Comparison of ENCODE assay signal across 1 cellular context in the genomic region with DNA sequence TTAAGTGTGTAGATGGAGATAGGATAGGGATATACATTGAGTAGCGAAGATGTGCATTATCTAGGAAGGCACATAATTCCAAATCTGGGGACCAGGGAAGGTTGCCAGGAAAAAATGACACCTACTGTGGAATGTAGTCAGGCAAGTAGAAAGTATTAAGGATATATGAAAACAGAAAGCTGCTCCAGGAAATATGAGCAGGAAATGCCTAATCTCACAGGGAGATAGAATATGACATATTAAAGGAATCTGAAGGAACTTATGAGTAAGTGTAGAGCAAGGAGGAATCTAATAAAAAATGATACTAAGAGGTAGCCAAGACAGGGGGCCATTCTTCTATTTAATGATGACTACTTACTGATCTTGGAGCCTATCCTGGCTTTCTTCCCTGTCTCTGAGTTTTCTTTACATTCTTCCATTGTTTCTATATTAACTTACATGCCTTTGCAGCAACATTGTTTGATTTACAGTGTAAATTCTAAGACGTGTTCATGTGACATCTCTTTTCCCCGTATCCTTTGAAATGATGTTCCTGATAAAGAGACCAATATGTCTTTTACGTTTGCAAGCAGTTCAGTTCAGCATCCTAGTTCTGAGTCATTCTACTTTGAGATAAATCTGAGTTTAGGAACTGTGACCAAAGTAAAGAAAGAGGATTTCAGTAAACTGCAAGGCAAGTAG.
TF ChIP-seq lines count a peak whose summit lies in the region.

No MANE protein-coding gene starts in this region.

TF ChIP-seq in SK-N-SH, 30 proteins besides CTCF, POLR2A, EP300 and RAD21:
- TF ChIP-seq TCF12 (IDR thresholded peaks at IDR 0.05), result peak; percentile 73
- TF ChIP-seq RCOR1 (IDR thresholded peaks at IDR 0.05; ENCODE audit: low read length), result no peak
- TF ChIP-seq CHD2 (IDR thresholded peaks at IDR 0.05; ENCODE audit: low read length, partially characterized antibody), result no peak
- TF ChIP-seq, protein P1, sequence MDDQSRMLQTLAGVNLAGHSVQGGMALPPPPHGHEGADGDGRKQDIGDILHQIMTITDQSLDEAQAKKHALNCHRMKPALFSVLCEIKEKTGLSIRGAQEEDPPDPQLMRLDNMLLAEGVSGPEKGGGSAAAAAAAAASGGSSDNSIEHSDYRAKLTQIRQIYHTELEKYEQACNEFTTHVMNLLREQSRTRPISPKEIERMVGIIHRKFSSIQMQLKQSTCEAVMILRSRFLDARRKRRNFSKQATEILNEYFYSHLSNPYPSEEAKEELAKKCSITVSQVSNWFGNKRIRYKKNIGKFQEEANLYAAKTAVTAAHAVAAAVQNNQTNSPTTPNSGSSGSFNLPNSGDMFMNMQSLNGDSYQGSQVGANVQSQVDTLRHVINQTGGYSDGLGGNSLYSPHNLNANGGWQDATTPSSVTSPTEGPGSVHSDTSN (IDR thresholded peaks at IDR 0.05), result peak; percentile 83
- peak; percentile 47; the same call in 1 of the 2 replicates for TF ChIP-seq TEAD4 (IDR thresholded peaks at IDR 0.05; ENCODE audit: borderline replicate concordance, insufficient read depth)
- TF ChIP-seq EZH2phosphoT487 (IDR thresholded peaks at IDR 0.05; ENCODE audit: borderline replicate concordance, low read depth), result no peak
- peak; percentile 53; the same call in 1 of the 2 replicates for TF ChIP-seq FOXM1 (IDR thresholded peaks at IDR 0.05; ENCODE audit: low read depth)
- TF ChIP-seq RXRA (IDR thresholded peaks at IDR 0.05; ENCODE audit: borderline replicate concordance, low read depth), result peak; percentile 44; the same call in 1 of the 2 replicates
- TF ChIP-seq FOSL2 (IDR thresholded peaks at IDR 0.05; ENCODE audit: borderline replicate concordance, low read depth), result peak; percentile 60; the same call in 1 of the 2 replicates
- TF ChIP-seq POLR2AphosphoS5 (IDR thresholded peaks at IDR 0.05; ENCODE audit: low read depth, low read length), result no peak
- TF ChIP-seq, protein P2, sequence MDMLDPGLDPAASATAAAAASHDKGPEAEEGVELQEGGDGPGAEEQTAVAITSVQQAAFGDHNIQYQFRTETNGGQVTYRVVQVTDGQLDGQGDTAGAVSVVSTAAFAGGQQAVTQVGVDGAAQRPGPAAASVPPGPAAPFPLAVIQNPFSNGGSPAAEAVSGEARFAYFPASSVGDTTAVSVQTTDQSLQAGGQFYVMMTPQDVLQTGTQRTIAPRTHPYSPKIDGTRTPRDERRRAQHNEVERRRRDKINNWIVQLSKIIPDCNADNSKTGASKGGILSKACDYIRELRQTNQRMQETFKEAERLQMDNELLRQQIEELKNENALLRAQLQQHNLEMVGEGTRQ (IDR thresholded peaks at IDR 0.05; ENCODE audit: borderline replicate concordance, low read depth, low read length), result no peak
- TF ChIP-seq, protein P3, sequence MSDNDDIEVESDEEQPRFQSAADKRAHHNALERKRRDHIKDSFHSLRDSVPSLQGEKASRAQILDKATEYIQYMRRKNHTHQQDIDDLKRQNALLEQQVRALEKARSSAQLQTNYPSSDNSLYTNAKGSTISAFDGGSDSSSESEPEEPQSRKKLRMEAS (IDR thresholded peaks at IDR 0.05; ENCODE audit: low read depth), result no peak
- no peak for TF ChIP-seq YY1 (IDR thresholded peaks at IDR 0.05; ENCODE audit: low read depth)
- no peak for TF ChIP-seq NRF1 (IDR thresholded peaks at IDR 0.05; ENCODE audit: low read depth, low read length)
- peak; percentile 68 for TF ChIP-seq NFIC (IDR thresholded peaks at IDR 0.05; ENCODE audit: borderline replicate concordance)
- TF ChIP-seq, protein P4, sequence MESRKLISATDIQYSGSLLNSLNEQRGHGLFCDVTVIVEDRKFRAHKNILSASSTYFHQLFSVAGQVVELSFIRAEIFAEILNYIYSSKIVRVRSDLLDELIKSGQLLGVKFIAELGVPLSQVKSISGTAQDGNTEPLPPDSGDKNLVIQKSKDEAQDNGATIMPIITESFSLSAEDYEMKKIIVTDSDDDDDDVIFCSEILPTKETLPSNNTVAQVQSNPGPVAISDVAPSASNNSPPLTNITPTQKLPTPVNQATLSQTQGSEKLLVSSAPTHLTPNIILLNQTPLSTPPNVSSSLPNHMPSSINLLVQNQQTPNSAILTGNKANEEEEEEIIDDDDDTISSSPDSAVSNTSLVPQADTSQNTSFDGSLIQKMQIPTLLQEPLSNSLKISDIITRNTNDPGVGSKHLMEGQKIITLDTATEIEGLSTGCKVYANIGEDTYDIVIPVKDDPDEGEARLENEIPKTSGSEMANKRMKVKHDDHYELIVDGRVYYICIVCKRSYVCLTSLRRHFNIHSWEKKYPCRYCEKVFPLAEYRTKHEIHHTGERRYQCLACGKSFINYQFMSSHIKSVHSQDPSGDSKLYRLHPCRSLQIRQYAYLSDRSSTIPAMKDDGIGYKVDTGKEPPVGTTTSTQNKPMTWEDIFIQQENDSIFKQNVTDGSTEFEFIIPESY (IDR thresholded peaks at IDR 0.05; ENCODE audit: borderline replicate concordance, low read depth), result 0 out of 2 replicates have a peak, but pooled peaks have one; percentile 29
- peak; percentile 76 for TF ChIP-seq JUND (IDR thresholded peaks at IDR 0.05)
- no peak for TF ChIP-seq ELF1 (IDR thresholded peaks at IDR 0.05)
